In the genomic region with DNA sequence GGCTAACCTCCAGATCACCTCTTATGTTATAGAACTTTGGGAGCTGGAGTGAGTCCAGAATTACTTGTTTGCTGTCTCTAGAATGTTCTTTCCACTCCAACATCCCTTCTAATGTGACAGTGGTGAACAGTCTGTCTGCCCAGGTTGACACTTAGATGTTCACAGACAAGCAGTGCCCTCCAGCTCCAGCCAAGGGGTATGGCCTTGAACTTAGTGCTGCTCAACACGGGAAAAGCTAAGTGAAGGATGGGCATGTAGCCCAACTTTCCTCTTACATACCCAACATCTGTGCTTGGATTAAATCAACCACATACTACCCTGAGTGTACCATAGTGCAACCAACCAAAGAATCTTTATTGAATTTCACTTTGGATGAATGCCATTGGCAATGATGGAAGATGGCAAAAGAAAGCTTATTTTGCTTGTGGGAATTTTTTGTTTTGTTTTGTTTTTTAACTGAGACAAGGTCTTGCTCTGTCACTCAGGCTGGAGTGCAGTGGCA, we compare ENCODE assay signal across 18 cellular contexts.
A peak's percentile ranks its signal among the peaks of the same experiment; 100 is the strongest.
DNase-seq lines count a peak whose midpoint lies in the region; ATAC-seq and TF ChIP-seq lines count a peak whose summit lies in the region.
"Had no signal": no experiment of that assay in that cellular context is flagged by ENCODE, and none has a peak within 500 bp of the region (broad histone marks: within the 10 kb centered on the region; RNA-seq: fewer than 3 reads in every experiment).

No MANE protein-coding gene starts in this region.

- no peak overlapping the region for H3K14ac ChIP-seq in trophoblast cell (ENCODE audit: low read length)

- no peak for ATAC-seq in gastroesophageal sphincter
- ATAC-seq: CD8-positive, alpha-beta T cell had no signal

- no peak overlapping the region for H2BK120ac ChIP-seq in trophoblast cell (ENCODE audit: insufficient read depth, low read length, poor library complexity)

- no peak for TF ChIP-seq POLR2A in gastroesophageal sphincter (IDR thresholded peaks at IDR 0.05)

- peak overlapping the region; percentile 92 for H2BK12ac ChIP-seq in trophoblast cell (ENCODE audit: low read length)

- H3K4ac ChIP-seq in trophoblast cell (ENCODE audit: low read depth, low read length): no peak overlapping the region

- no peak overlapping the region for H4K12ac ChIP-seq in trophoblast cell (ENCODE audit: low read depth, low read length)

- TF ChIP-seq EP300 in gastroesophageal sphincter (IDR thresholded peaks at IDR 0.05): no peak

- H3K23ac ChIP-seq in trophoblast cell (ENCODE audit: low read length): no peak overlapping the region

- no peak overlapping the region for H4K8ac ChIP-seq in trophoblast cell (ENCODE audit: low read depth, low read length)

- H3K4me3 ChIP-seq in trophoblast cell (ENCODE audit: low read depth, low read length) (no peak overlapping the region), SJCRH30 (no peak overlapping the region), gastroesophageal sphincter (no peak overlapping the region)
- no peak overlapping the region for H3K4me3 ChIP-seq in effector memory CD4-positive, alpha-beta T cell (ENCODE audit: insufficient read depth, low read depth, low read length, poor library complexity, severe bottlenecking)

- H3K27ac ChIP-seq in trophoblast cell (ENCODE audit: low read depth, low read length) (no peak overlapping the region), SJCRH30 (no peak overlapping the region), gastroesophageal sphincter (no peak overlapping the region)
- H3K27ac ChIP-seq in effector memory CD4-positive, alpha-beta T cell (ENCODE audit: insufficient read depth, low read length, poor library complexity, severe bottlenecking): no peak overlapping the region

- no peak overlapping the region for H3K18ac ChIP-seq in trophoblast cell (ENCODE audit: low read length)

- peak; percentile 54 for DNase-seq in DMS 273 treated with DMSO at 0.1 percent for 48 hours (lab: John Stamatoyannopoulos, UW)
- DNase-seq in M059J (ENCODE audit: low read depth): peak; percentile 72
- DNase-seq in fibroblast of gingiva (ENCODE audit: low read depth): peak; percentile 88
- DNase-seq in trophoblast cell: no peak
- no peak for DNase-seq in SJCRH30
- no peak for DNase-seq in effector memory CD4-positive, alpha-beta T cell
- DNase-seq: C1 segment of cervical spinal cord; CD8-positive, alpha-beta T cell; GDM1; Karpas-422; MM.1S; NCI-H1048; NCI-H1417 treated with DMSO at 0.1 percent for 48 hours; NCI-H1930; NCI-H226; NCI-H510A treated with DMSO at 0.1 percent for 48 hours; NCI-H748 treated with DMSO at 0.1 percent for 48 hours had no signal

- H3K9me3 ChIP-seq in trophoblast cell (ENCODE audit: insufficient read depth, low read depth, low read length): peaks cover 5% of the 10 kb centered on the region
- no peaks in the 10 kb centered on the region for H3K9me3 ChIP-seq in SJCRH30 (replicated peaks)
- no peaks in the 10 kb centered on the region for H3K9me3 ChIP-seq in gastroesophageal sphincter
- no peaks in the 10 kb centered on the region for H3K9me3 ChIP-seq in effector memory CD4-positive, alpha-beta T cell (ENCODE audit: control insufficient read depth, low read length)

- no peak overlapping the region for H2AFZ ChIP-seq in trophoblast cell (ENCODE audit: insufficient read depth, low read length, poor library complexity)

- no peak overlapping the region for H3K4me2 ChIP-seq in trophoblast cell (ENCODE audit: low read length)

- no peak overlapping the region for H4K91ac ChIP-seq in trophoblast cell (ENCODE audit: low read depth, low read length)

- H3K9ac ChIP-seq in trophoblast cell (ENCODE audit: low read length): no peak overlapping the region

- WGBS in trophoblast cell (ENCODE audit: extremely low coverage, insufficient coverage, insufficient read length): no CpG with 5 or more reads among the region's 1 CpG
- 67 to 88% methylated on average over 1 of the region's 1 CpG for WGBS in gastroesophageal sphincter (ENCODE audit: low coverage in 1 of 2), 2 donors

- H3K36me3 ChIP-seq in trophoblast cell (ENCODE audit: control insufficient read depth in 1 of 2, insufficient read depth in 2 of 2, low read length in 2 of 2) (no peaks in the 10 kb centered on the region), SJCRH30 (no peaks in the 10 kb centered on the region), gastroesophageal sphincter (no peaks in the 10 kb centered on the region)
- H3K36me3 ChIP-seq in effector memory CD4-positive, alpha-beta T cell (ENCODE audit: control insufficient read depth, insufficient read depth, low read length): no peaks in the 10 kb centered on the region

- H3K79me2 ChIP-seq in trophoblast cell (ENCODE audit: control insufficient read depth, insufficient read depth, low read length, poor library complexity): no peaks in the 10 kb centered on the region

- H3K4me1 ChIP-seq in trophoblast cell (ENCODE audit: control insufficient read depth in 1 of 2, insufficient read depth in 2 of 2, low read length in 2 of 2) (peaks cover 3 to 4% of the 10 kb centered on the region in 2 experiments), SJCRH30 (no peaks in the 10 kb centered on the region), gastroesophageal sphincter (peaks cover 0 to 5% (median 0%) of the 10 kb centered on the region in 3 donors)
- no peaks in the 10 kb centered on the region for H3K4me1 ChIP-seq in effector memory CD4-positive, alpha-beta T cell (ENCODE audit: control insufficient read depth, insufficient read depth, low read length, poor library complexity, severe bottlenecking)

- no peak for TF ChIP-seq CTCF in gastroesophageal sphincter (IDR thresholded peaks at IDR 0.05)

- H3K79me1 ChIP-seq in trophoblast cell (ENCODE audit: low read length): no peaks in the 10 kb centered on the region

- no peaks in the 10 kb centered on the region for H3K27me3 ChIP-seq in trophoblast cell (ENCODE audit: insufficient read depth, low read length)
- H3K27me3 ChIP-seq in SJCRH30: no peaks in the 10 kb centered on the region
- H3K27me3 ChIP-seq in gastroesophageal sphincter: no peaks in the 10 kb centered on the region
- H3K27me3 ChIP-seq in effector memory CD4-positive, alpha-beta T cell (replicated peaks; ENCODE audit: control insufficient read depth, insufficient read depth, low read length, poor library complexity, severe bottlenecking): no peaks in the 10 kb centered on the region

- no peak overlapping the region for H2BK5ac ChIP-seq in trophoblast cell (ENCODE audit: low read depth, low read length, poor library complexity)

- H2AK5ac ChIP-seq in trophoblast cell (ENCODE audit: low read length): no peak overlapping the region

Comparison
In these comparisons a context has a peak if more than half of its experiments do, and no peak if none do; other contexts are left out.
1. DNase-seq: peak in DMS 273 treated with DMSO at 0.1 percent for 48 hours (single experiment), M059J (single experiment) and fibroblast of gingiva (single experiment); none in trophoblast cell (0 of 2), SJCRH30 (0 of 2) and effector memory CD4-positive, alpha-beta T cell (0 of 3).